ENCODE assay signal across 7 cellular contexts in genomic region chr2:63001576-63001975, GRCh38. TPM values are rescaled to one million over a fixed set of nuclear protein-coding genes. Genes with fewer than 3 reads are reported as not detected.
"Had no signal": no experiment of that assay in that cellular context is flagged by ENCODE, and none has a peak within 500 bp of the region (broad histone marks: within the 10 kb centered on the region; RNA-seq: fewer than 3 reads in every experiment).

No MANE protein-coding gene starts in this region.

- H3K9me3 Mint-ChIP-seq: IgD-negative memory B cell had no signal

- DNase-seq: KBM-7, KG1 had no signal

- H3K27ac Mint-ChIP-seq: IgD-negative memory B cell had no signal

- H3K27me3 Mint-ChIP-seq: IgD-negative memory B cell had no signal

- H3K27ac ChIP-seq: HL-60 had no signal

- ATAC-seq: K562 had no signal

- H3K4me1 Mint-ChIP-seq: IgD-negative memory B cell had no signal

- FAIRE-seq: HTR-8/SVneo, K562 had no signal

- H3K4me3 ChIP-seq: K562 had no signal

- H3K4me3 Mint-ChIP-seq: IgD-negative memory B cell had no signal

RNA-seq across cellular contexts. Expression of gene OTX1, which starts 49.1 kb away (rescaled TPM):
- total RNA-seq: IMR-90 had no signal
- polyA plus RNA-seq: IgD-negative memory B cell had no signal
